8 cellular contexts compared by ENCODE assay signal in genomic region chr12:52147367-52147972, GRCh38. TPM values are rescaled to one million over a fixed set of nuclear protein-coding genes. Genes with fewer than 3 reads are reported as not detected.
DNase-seq lines count a peak whose midpoint lies in the region; ATAC-seq and TF ChIP-seq lines count a peak whose summit lies in the region.

No MANE protein-coding gene starts in this region.

- TF ChIP-seq CTCF in Calu3 (IDR thresholded peaks at IDR 0.05; ENCODE audit: unreplicated experiment), result no peak
- TF ChIP-seq CTCF in RWPE2 (IDR thresholded peaks at IDR 0.05; ENCODE audit: poor library complexity, severe bottlenecking), result no peak
- no peak for TF ChIP-seq CTCF in fibroblast of pulmonary artery (IDR thresholded peaks at IDR 0.05; ENCODE audit: low read length, missing control alignments)
- TF ChIP-seq CTCF in prostate gland (IDR thresholded peaks at IDR 0.05), result peak in 1 of 4 experiments; percentile 9

- H3K4me3 Mint-ChIP-seq in Calu3 (ENCODE audit: low read depth, unreplicated experiment), result peak overlapping the region; percentile 60

- DNase-seq in Calu3 (peak; percentile 96), RWPE2 (ENCODE audit: low spot score) (peak; percentile 100), fibroblast of pulmonary artery (ENCODE audit: low read depth) (peak; percentile 94), prostate gland (ENCODE audit: low spot score) (peak; percentile 98), GF-D8 (lab: John Stamatoyannopoulos, UW) (no peak), NCI-H128 (lab: John Stamatoyannopoulos, UW; ENCODE audit: unreplicated experiment) (no peak)
- DNase-seq in activated naive CD4-positive, alpha-beta T cell treated with anti-CD3 and anti-CD28 coated beads, Interleukin-2, amount 50 U/mL, for 72 hours (ENCODE audit: low spot score in 2 of 2), result no peak

- peak; percentile 78 for TF ChIP-seq POLR2A in prostate gland (IDR thresholded peaks at IDR 0.05)

- H3K4me3 ChIP-seq in RWPE2 (ENCODE audit: severe bottlenecking), result peak overlapping the region; percentile 25
- no peak overlapping the region for H3K4me3 ChIP-seq in fibroblast of pulmonary artery (replicated peaks; ENCODE audit: low read depth, low read length)
- H3K4me3 ChIP-seq in prostate gland, result no peak overlapping the region

- H3K27ac ChIP-seq in RWPE2 (ENCODE audit: poor library complexity, severe bottlenecking) (peak overlapping the region; percentile 100), prostate gland (peak overlapping the region; percentile 92 to 96)

- WGBS in prostate gland, result 23% methylated on average over 16 of the region's 17 CpGs

- BruUV-seq in Calu3 (replicated peaks; lab: Mats Ljungman, UMichigan), result TSS peak; percentile 92

- CTCF ChIA-PET in Calu3 (lab: Charles Lee), result interaction anchor here (0.6 to 3.1 kb wide), 13 partner anchors 9 to 859 kb away, joined by 3 to 19 read pairs (median 6); partner anchors contain the start of gene EIF4B

- H3K9me3 ChIP-seq in RWPE2 (ENCODE audit: severe bottlenecking) (no peaks in the 10 kb centered on the region), prostate gland (no peaks in the 10 kb centered on the region)

- ATAC-seq in RWPE2 (ENCODE audit: low read depth) (peak; percentile 44), GM19035 (IDR thresholded peaks at IDR 0.05; ENCODE audit: unreplicated experiment) (no peak)
- no peak for ATAC-seq in activated naive CD4-positive, alpha-beta T cell treated with anti-CD3 and anti-CD28 coated beads, Interleukin-2, amount 50 U/mL, for 72 hours

- peaks cover 65% of the 10 kb centered on the region for H3K4me1 Mint-ChIP-seq in Calu3 (ENCODE audit: low read depth, unreplicated experiment)

- H3K27me3 Mint-ChIP-seq in Calu3 (ENCODE audit: unreplicated experiment), result no peaks in the 10 kb centered on the region

- H3K27me3 ChIP-seq in RWPE2 (ENCODE audit: insufficient read depth, poor library complexity, severe bottlenecking), result no peaks in the 10 kb centered on the region
- H3K27me3 ChIP-seq in prostate gland (replicated peaks; ENCODE audit: insufficient read depth), result no peaks in the 10 kb centered on the region

- H3K27ac Mint-ChIP-seq in Calu3 (ENCODE audit: unreplicated experiment), result peak overlapping the region; percentile 100
- no peak overlapping the region for H3K27ac Mint-ChIP-seq in activated naive CD4-positive, alpha-beta T cell treated with anti-CD3 and anti-CD28 coated beads, Interleukin-2, amount 50 U/mL, for 72 hours

- H3K36me3 Mint-ChIP-seq in Calu3 (ENCODE audit: insufficient read depth, unreplicated experiment), result peaks cover 62% of the 10 kb centered on the region
- H3K36me3 Mint-ChIP-seq in activated naive CD4-positive, alpha-beta T cell treated with anti-CD3 and anti-CD28 coated beads, Interleukin-2, amount 50 U/mL, for 72 hours, result no peaks in the 10 kb centered on the region

- no peaks in the 10 kb centered on the region for H3K36me3 ChIP-seq in RWPE2 (ENCODE audit: low read depth)
- no peaks in the 10 kb centered on the region for H3K36me3 ChIP-seq in prostate gland

- H3K9me3 Mint-ChIP-seq in Calu3 (ENCODE audit: low read depth, unreplicated experiment), result no peaks in the 10 kb centered on the region
- no peaks in the 10 kb centered on the region for H3K9me3 Mint-ChIP-seq in activated naive CD4-positive, alpha-beta T cell treated with anti-CD3 and anti-CD28 coated beads, Interleukin-2, amount 50 U/mL, for 72 hours

- H3K4me1 ChIP-seq in RWPE2 (ENCODE audit: insufficient read depth, poor library complexity, severe bottlenecking), result peaks cover 69% of the 10 kb centered on the region
- peaks cover 57% of the 10 kb centered on the region for H3K4me1 ChIP-seq in prostate gland (replicated peaks)

- intact Hi-C loops in Calu3 (cut with micrococcal nuclease; ENCODE audit: unreplicated experiment) (loop anchor here (5.0 to 10.0 kb wide), 2 partner anchors 437 to 735 kb away; no protein-coding TSS in a partner anchor), prostate gland (cut with DNase I) (no loop called here)

RNA-seq across cellular contexts. Expression of gene KRT80, which starts 44.3 kb away (rescaled TPM):
- 32.7 and 45.5 TPM in 2 replicates for total RNA-seq in Calu3 (2022)
- total RNA-seq in prostate gland, result 1 to 10 TPM; 1.9 to 3.7 TPM
- total RNA-seq in activated naive CD4-positive, alpha-beta T cell treated with anti-CD3 and anti-CD28 coated beads, Interleukin-2, amount 50 U/mL, for 72 hours, result not detected

Comparison
In these comparisons a context has a peak if more than half of its experiments do, and no peak if none do; other contexts are left out.
1. DNase-seq: peak in Calu3 (single experiment), RWPE2 (single experiment), fibroblast of pulmonary artery (single experiment) and prostate gland (single experiment); none in GF-D8 (single experiment), NCI-H128 (single experiment) and activated naive CD4-positive, alpha-beta T cell treated with anti-CD3 and anti-CD28 coated beads, Interleukin-2, amount 50 U/mL, for 72 hours (0 of 2).